17 cellular contexts compared by ENCODE assay signal in the genomic region with DNA sequence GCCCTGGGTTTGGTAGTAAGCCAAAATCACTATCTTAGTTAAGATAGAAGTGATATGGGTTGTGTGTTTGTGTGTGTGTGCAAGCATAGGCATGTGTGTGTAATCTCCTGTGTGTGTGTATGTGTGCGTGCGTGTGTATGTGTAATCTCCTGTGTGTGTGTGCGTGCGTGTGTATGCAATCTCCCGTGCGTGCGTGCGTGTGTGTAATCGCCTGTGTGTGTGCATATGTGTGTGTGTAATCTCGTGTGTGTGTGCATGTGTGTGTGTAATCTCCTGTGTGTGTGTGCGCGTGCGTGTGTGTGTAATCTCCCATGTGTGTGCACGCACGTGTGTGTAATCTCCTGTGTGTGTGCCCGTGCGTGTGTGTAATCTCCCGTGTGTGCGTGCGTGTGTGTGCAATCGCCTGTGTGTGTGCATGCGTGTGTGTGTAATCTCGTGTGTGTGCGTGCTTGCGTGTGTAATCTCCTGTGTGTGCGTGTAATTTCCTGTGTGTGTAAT.
DNase-seq lines count a peak whose midpoint lies in the region; ATAC-seq, FAIRE-seq and TF ChIP-seq lines count a peak whose summit lies in the region.
"Had no signal": no experiment of that assay in that cellular context is flagged by ENCODE, and none has a peak within 500 bp of the region (broad histone marks: within the 10 kb centered on the region; RNA-seq: fewer than 3 reads in every experiment).

No MANE protein-coding gene starts in this region.

- no peaks in the 10 kb centered on the region for H4K20me1 ChIP-seq in BLaER1 treated with 17β-estradiol and CSF1 and Interleukin-3, amounts not matched to agents 10 nM and 100 nM
- no peaks in the 10 kb centered on the region for H4K20me1 ChIP-seq in PC-3 (ENCODE audit: low read length)

- H2BK120ac ChIP-seq in trophoblast cell (ENCODE audit: insufficient read depth, low read length, poor library complexity) (no peak overlapping the region), mesenchymal stem cell (ENCODE audit: low read depth, low read length) (no peak overlapping the region)

- H3F3A ChIP-seq in PC-3 (ENCODE audit: low read length, unreplicated experiment) = no peaks in the 10 kb centered on the region

- POLR2A ChIA-PET in PC-3 (lab: Charles Lee; ENCODE audit: unreplicated experiment) = no interaction called here

- H3K9me2 ChIP-seq in PC-3 (replicated peaks; ENCODE audit: low read length) = no peaks in the 10 kb centered on the region

- no peak overlapping the region for H2AK5ac ChIP-seq in trophoblast cell (ENCODE audit: low read length)
- no peak overlapping the region for H2AK5ac ChIP-seq in mesenchymal stem cell (ENCODE audit: low read length, severe bottlenecking)

- CTCF ChIA-PET in PC-3 (lab: Charles Lee) = no interaction called here

- no peak overlapping the region for H3K18ac ChIP-seq in trophoblast cell (ENCODE audit: low read length)
- no peak overlapping the region for H3K18ac ChIP-seq in mesenchymal stem cell (ENCODE audit: low read depth in 1 of 2, low read length in 2 of 2)

- H3K36me3 ChIP-seq in BLaER1 treated with 17β-estradiol and CSF1 and Interleukin-3, amounts not matched to agents 10 nM and 100 nM = no peaks in the 10 kb centered on the region
- H3K36me3 ChIP-seq in trophoblast cell (ENCODE audit: control insufficient read depth in 1 of 2, insufficient read depth in 2 of 2, low read length in 2 of 2) = no peaks in the 10 kb centered on the region
- no peaks in the 10 kb centered on the region for H3K36me3 ChIP-seq in mesenchymal stem cell (ENCODE audit: control insufficient read depth in 1 of 2, insufficient read depth in 2 of 2, low read depth in 1 of 2, low read length in 2 of 2)
- no peaks in the 10 kb centered on the region for H3K36me3 ChIP-seq in PC-3 (ENCODE audit: low read depth, low read length)

- no TSS peak for BruUV-seq in PC-3 (replicated peaks; lab: Mats Ljungman, UMichigan)

- H3K27ac ChIP-seq in BLaER1 treated with 17β-estradiol and CSF1 and Interleukin-3, amounts not matched to agents 10 nM and 100 nM = peak overlapping the region in 3 of 11 experiments; percentile 47 to 75 (median 71); a peak in 4 of 22 replicates
- no peak overlapping the region for H3K27ac ChIP-seq in trophoblast cell (ENCODE audit: low read depth, low read length)
- no peak overlapping the region for H3K27ac ChIP-seq in mesenchymal stem cell (ENCODE audit: low read length, poor library complexity, severe bottlenecking)
- no peak overlapping the region for H3K27ac ChIP-seq in PC-3 (ENCODE audit: low read length)

- H4K91ac ChIP-seq in trophoblast cell (ENCODE audit: low read depth, low read length) (no peak overlapping the region), mesenchymal stem cell (ENCODE audit: low read length) (no peak overlapping the region)

- H3K27ac Mint-ChIP-seq in endothelial cell (ENCODE audit: unreplicated experiment) = no peak overlapping the region
- H3K27ac Mint-ChIP-seq: CD8-positive, alpha-beta T cell had no signal

- no peak overlapping the region for H4K12ac ChIP-seq in trophoblast cell (ENCODE audit: low read depth, low read length)

- H2AFZ ChIP-seq in trophoblast cell (ENCODE audit: insufficient read depth, low read length, poor library complexity) (no peak overlapping the region), mesenchymal stem cell (ENCODE audit: low read depth, low read length) (no peak overlapping the region), PC-3 (ENCODE audit: low read length) (no peak overlapping the region)

- peaks cover 18 to 19% (median 19%) of the 10 kb centered on the region in 11 experiments for H3K27me3 ChIP-seq in BLaER1 treated with 17β-estradiol and CSF1 and Interleukin-3, amounts not matched to agents 10 nM and 100 nM
- H3K27me3 ChIP-seq in trophoblast cell (ENCODE audit: insufficient read depth, low read length) (no peaks in the 10 kb centered on the region), mesenchymal stem cell (ENCODE audit: control insufficient read depth in 1 of 2, insufficient read depth in 1 of 2, low read length in 2 of 2) (peaks cover 0 to 26% of the 10 kb centered on the region in 2 experiments), PC-3 (ENCODE audit: low read length) (peaks cover 18% of the 10 kb centered on the region)

- no peak overlapping the region for H3K9ac ChIP-seq in BLaER1 treated with 17β-estradiol and CSF1 and Interleukin-3, amounts not matched to agents 10 nM and 100 nM
- H3K9ac ChIP-seq in trophoblast cell (ENCODE audit: low read length) = no peak overlapping the region
- no peak overlapping the region for H3K9ac ChIP-seq in mesenchymal stem cell (ENCODE audit: low read length)
- H3K9ac ChIP-seq in PC-3 (ENCODE audit: low read length) = no peak overlapping the region

- peaks cover 8% of the 10 kb centered on the region for H3K36me3 Mint-ChIP-seq in endothelial cell (ENCODE audit: low read depth, unreplicated experiment)
- H3K36me3 Mint-ChIP-seq: CD8-positive, alpha-beta T cell had no signal

- H2BK15ac ChIP-seq in mesenchymal stem cell (ENCODE audit: low read depth, poor library complexity, severe bottlenecking) = no peak overlapping the region

- H2BK5ac ChIP-seq in trophoblast cell (ENCODE audit: low read depth, low read length, poor library complexity) (no peak overlapping the region), mesenchymal stem cell (ENCODE audit: low read depth, low read length, poor library complexity, severe bottlenecking) (no peak overlapping the region)

- H4K8ac ChIP-seq in trophoblast cell (ENCODE audit: low read depth, low read length) = no peak overlapping the region
- H4K8ac ChIP-seq in mesenchymal stem cell (ENCODE audit: low read length) = no peak overlapping the region

- WGBS in trophoblast cell (ENCODE audit: extremely low coverage, insufficient coverage, insufficient read length) = no CpG with 5 or more reads among the region's 26 CpGs
- WGBS in mesenchymal stem cell = 93% methylated on average over 26 of the region's 26 CpGs

- H3K4me2 ChIP-seq in BLaER1 treated with 17β-estradiol and CSF1 and Interleukin-3, amounts not matched to agents 10 nM and 100 nM = peak overlapping the region in 6 of 11 experiments; percentile 69 to 79 (median 76); a peak in 9 of 22 replicates
- no peak overlapping the region for H3K4me2 ChIP-seq in trophoblast cell (ENCODE audit: low read length)
- H3K4me2 ChIP-seq in mesenchymal stem cell (ENCODE audit: low read length, poor library complexity, severe bottlenecking) = no peak overlapping the region
- H3K4me2 ChIP-seq in PC-3 (ENCODE audit: low read length) = no peak overlapping the region

- H3K4me3 Mint-ChIP-seq in endothelial cell (ENCODE audit: unreplicated experiment) = peak overlapping the region; percentile 26
- H3K4me3 Mint-ChIP-seq: CD14-positive monocyte; CD8-positive, alpha-beta T cell had no signal

- no peak for DNase-seq in HTR-8/SVneo (ENCODE audit: insufficient read length, low spot score)
- DNase-seq in endothelial cell (ENCODE audit: low spot score) = no peak
- DNase-seq in trophoblast cell = no peak
- DNase-seq in mesenchymal stem cell = no peak
- DNase-seq in medulla oblongata (ENCODE audit: extremely low spot score) = no peak
- no peak for DNase-seq in PC-3
- DNase-seq: ACHN; CD8-positive, alpha-beta T cell; COR-L47; DMS153; DMS79 treated with DMSO at 0.1 percent for 48 hours; EL had no signal

- no peak overlapping the region for H2BK12ac ChIP-seq in trophoblast cell (ENCODE audit: low read length)
- no peak overlapping the region for H2BK12ac ChIP-seq in mesenchymal stem cell (ENCODE audit: low read length in 2 of 2)

- H3K9me3 Mint-ChIP-seq in endothelial cell (ENCODE audit: unreplicated experiment) = no peaks in the 10 kb centered on the region
- H3K9me3 Mint-ChIP-seq: CD8-positive, alpha-beta T cell had no signal

- peaks cover 18% of the 10 kb centered on the region for H3K4me1 Mint-ChIP-seq in endothelial cell (ENCODE audit: unreplicated experiment)

- no peaks in the 10 kb centered on the region for H3K79me2 ChIP-seq in trophoblast cell (ENCODE audit: control insufficient read depth, insufficient read depth, low read length, poor library complexity)
- no peaks in the 10 kb centered on the region for H3K79me2 ChIP-seq in PC-3 (ENCODE audit: low read length)

- H3K23ac ChIP-seq in trophoblast cell (ENCODE audit: low read length) = no peak overlapping the region
- no peak overlapping the region for H3K23ac ChIP-seq in mesenchymal stem cell (ENCODE audit: low read length in 2 of 2)

- no peak overlapping the region for H3K4me3 ChIP-seq in BLaER1 treated with 17β-estradiol and CSF1 and Interleukin-3, amounts not matched to agents 10 nM and 100 nM
- H3K4me3 ChIP-seq in trophoblast cell (ENCODE audit: low read depth, low read length) = peak overlapping the region; percentile 55
- H3K4me3 ChIP-seq in mesenchymal stem cell (ENCODE audit: insufficient read depth in 1 of 2, low read depth in 1 of 2, low read length in 2 of 2) = no peak overlapping the region
- no peak overlapping the region for H3K4me3 ChIP-seq in PC-3 (ENCODE audit: low read length)
- H3K4me3 ChIP-seq: K562 had no signal

- H3K79me1 ChIP-seq in trophoblast cell (ENCODE audit: low read length) = no peaks in the 10 kb centered on the region
- no peaks in the 10 kb centered on the region for H3K79me1 ChIP-seq in mesenchymal stem cell (replicated peaks; ENCODE audit: low read length, poor library complexity, severe bottlenecking)

- peak; percentile 77 for FAIRE-seq in HTR-8/SVneo (lab: Jason Lieb, UNC)
- FAIRE-seq: D721Med, G401.6, K562 had no signal

- ATAC-seq in PC-3 = no peak
- ATAC-seq: CD8-positive, alpha-beta T cell; K562 had no signal

- peaks cover 8 to 67% (median 49%) of the 10 kb centered on the region in 10 experiments; a peak in 18 of 20 replicates for H3K4me1 ChIP-seq in BLaER1 treated with 17β-estradiol and CSF1 and Interleukin-3, amounts not matched to agents 10 nM and 100 nM
- H3K4me1 ChIP-seq in trophoblast cell (ENCODE audit: control insufficient read depth in 1 of 2, insufficient read depth in 2 of 2, low read length in 2 of 2) (no peaks in the 10 kb centered on the region), mesenchymal stem cell (ENCODE audit: control insufficient read depth, insufficient read depth, low read depth, low read length) (no peaks in the 10 kb centered on the region), PC-3 (ENCODE audit: insufficient read depth, low read length) (no peaks in the 10 kb centered on the region)

- intact Hi-C loops in PC-3 (cut with micrococcal nuclease) = no loop called here

- no peak for TF ChIP-seq CTCF in endothelial cell (IDR thresholded peaks at IDR 0.05; ENCODE audit: unreplicated experiment)
- no peak for TF ChIP-seq CTCF in PC-3 (conservative IDR thresholded peaks at IDR 0.05; ENCODE audit: low read depth, low read length)

- no peak overlapping the region for H3K4ac ChIP-seq in trophoblast cell (ENCODE audit: low read depth, low read length)
- H3K4ac ChIP-seq in mesenchymal stem cell (ENCODE audit: low read depth in 1 of 2, low read length in 2 of 2) = no peak overlapping the region

- peaks cover 0 to 9% (median 0%) of the 10 kb centered on the region in 11 experiments; a peak in 2 of 22 replicates for H3K9me3 ChIP-seq in BLaER1 treated with 17β-estradiol and CSF1 and Interleukin-3, amounts not matched to agents 10 nM and 100 nM (replicated peaks in 1 of 11)
- peaks cover 5% of the 10 kb centered on the region for H3K9me3 ChIP-seq in trophoblast cell (ENCODE audit: insufficient read depth, low read depth, low read length)
- H3K9me3 ChIP-seq in mesenchymal stem cell (ENCODE audit: control insufficient read depth, low read length) = peaks cover 3% of the 10 kb centered on the region
- no peaks in the 10 kb centered on the region for H3K9me3 ChIP-seq in PC-3 (ENCODE audit: low read length)

- peaks cover 1% of the 10 kb centered on the region for H3K27me3 Mint-ChIP-seq in endothelial cell (ENCODE audit: unreplicated experiment)

- H3K14ac ChIP-seq in trophoblast cell (ENCODE audit: low read length) = no peak overlapping the region
- H3K14ac ChIP-seq in mesenchymal stem cell (ENCODE audit: low read length in 2 of 2) = no peak overlapping the region

Comparison
In these comparisons a context has a peak if more than half of its experiments do, and no peak if none do; other contexts are left out.
1. H3K4me2 ChIP-seq: peak in BLaER1 treated with 17β-estradiol and CSF1 and Interleukin-3, amounts not matched to agents 10 nM and 100 nM (6 of 11); none in trophoblast cell (single experiment), mesenchymal stem cell (single experiment) and PC-3 (single experiment).